ENCODE assay signal across 1 cellular context in genomic region chr17:57892820-57893595, GRCh38.
TF ChIP-seq lines count a peak whose summit lies in the region.

No MANE protein-coding gene starts in this region.

TF ChIP-seq in HepG2, 621 proteins besides CTCF, POLR2A, EP300 and RAD21 (continued from another document and continues in another):
- 0 out of 2 replicates have a peak, but pooled peaks have one; percentile 12 for TF ChIP-seq KDM3A (CRISPR knock-in tag; IDR thresholded peaks at IDR 0.05; ENCODE audit: low read depth)
- TF ChIP-seq AHDC1 (CRISPR knock-in tag; IDR thresholded peaks at IDR 0.05; ENCODE audit: borderline replicate concordance): peak; percentile 49; the same call in 1 of the 2 replicates
- TF ChIP-seq PAWR (CRISPR knock-in tag; IDR thresholded peaks at IDR 0.05; ENCODE audit: borderline replicate concordance): peak; percentile 82; the same call in 1 of the 2 replicates
- 0 out of 2 replicates have a peak, but pooled peaks have one; percentile 53 for TF ChIP-seq SIN3A (IDR thresholded peaks at IDR 0.05; ENCODE audit: borderline replicate concordance, low read depth, low read length)
- peak; percentile 41; the same call in 1 of the 2 replicates for TF ChIP-seq SIX4 (CRISPR knock-in tag; IDR thresholded peaks at IDR 0.05)
- peak; percentile 54 for TF ChIP-seq TAF1 (CRISPR knock-in tag; IDR thresholded peaks at IDR 0.05)
- TF ChIP-seq ZNF879 (CRISPR knock-in tag; IDR thresholded peaks at IDR 0.05): no peak
- no peak; the same call in 1 of the 2 replicates for TF ChIP-seq ZNF430 (CRISPR knock-in tag; IDR thresholded peaks at IDR 0.05)
- no peak for TF ChIP-seq GLMP (CRISPR knock-in tag; IDR thresholded peaks at IDR 0.05; ENCODE audit: borderline replicate concordance)
- peak; percentile 78; the same call in 1 of the 2 replicates for TF ChIP-seq ZFP91 (CRISPR knock-in tag; IDR thresholded peaks at IDR 0.05; ENCODE audit: borderline replicate concordance)
- TF ChIP-seq ZNF3 (CRISPR knock-in tag; IDR thresholded peaks at IDR 0.05): no peak
- TF ChIP-seq, protein P1, sequence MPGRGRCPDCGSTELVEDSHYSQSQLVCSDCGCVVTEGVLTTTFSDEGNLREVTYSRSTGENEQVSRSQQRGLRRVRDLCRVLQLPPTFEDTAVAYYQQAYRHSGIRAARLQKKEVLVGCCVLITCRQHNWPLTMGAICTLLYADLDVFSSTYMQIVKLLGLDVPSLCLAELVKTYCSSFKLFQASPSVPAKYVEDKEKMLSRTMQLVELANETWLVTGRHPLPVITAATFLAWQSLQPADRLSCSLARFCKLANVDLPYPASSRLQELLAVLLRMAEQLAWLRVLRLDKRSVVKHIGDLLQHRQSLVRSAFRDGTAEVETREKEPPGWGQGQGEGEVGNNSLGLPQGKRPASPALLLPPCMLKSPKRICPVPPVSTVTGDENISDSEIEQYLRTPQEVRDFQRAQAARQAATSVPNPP (CRISPR knock-in tag; IDR thresholded peaks at IDR 0.05): peak; percentile 5; the same call in 1 of the 2 replicates
- TF ChIP-seq ZNF772 (CRISPR knock-in tag; IDR thresholded peaks at IDR 0.05): 0 out of 2 replicates have a peak, but pooled peaks have one; percentile 13
- peak; percentile 61; the same call in 1 of the 2 replicates for TF ChIP-seq ZNF788 (CRISPR knock-in tag; IDR thresholded peaks at IDR 0.05; ENCODE audit: borderline replicate concordance)
- TF ChIP-seq HNF4A (CRISPR knock-in tag; IDR thresholded peaks at IDR 0.05): peak; percentile 53
- peak; percentile 90 for TF ChIP-seq ZNF292 (CRISPR knock-in tag; IDR thresholded peaks at IDR 0.05; ENCODE audit: borderline replicate concordance, low read depth)
- TF ChIP-seq ZNF709 (CRISPR knock-in tag; IDR thresholded peaks at IDR 0.05): no peak
- TF ChIP-seq, protein P2, sequence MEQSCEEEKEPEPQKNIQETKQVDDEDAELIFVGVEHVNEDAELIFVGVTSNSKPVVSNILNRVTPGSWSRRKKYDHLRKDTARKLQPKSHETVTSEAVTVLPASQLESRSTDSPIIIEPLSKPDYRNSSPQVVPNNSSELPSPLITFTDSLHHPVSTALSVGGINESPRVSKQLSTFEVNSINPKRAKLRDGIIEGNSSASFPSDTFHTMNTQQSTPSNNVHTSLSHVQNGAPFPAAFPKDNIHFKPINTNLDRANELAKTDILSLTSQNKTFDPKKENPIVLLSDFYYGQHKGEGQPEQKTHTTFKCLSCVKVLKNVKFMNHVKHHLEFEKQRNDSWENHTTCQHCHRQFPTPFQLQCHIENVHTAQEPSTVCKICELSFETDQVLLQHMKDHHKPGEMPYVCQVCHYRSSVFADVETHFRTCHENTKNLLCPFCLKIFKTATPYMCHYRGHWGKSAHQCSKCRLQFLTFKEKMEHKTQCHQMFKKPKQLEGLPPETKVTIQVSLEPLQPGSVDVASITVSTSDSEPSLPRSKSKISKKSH (CRISPR knock-in tag; IDR thresholded peaks at IDR 0.05; ENCODE audit: borderline replicate concordance): peak; percentile 87
- no peak for TF ChIP-seq NFKBIZ (CRISPR knock-in tag; IDR thresholded peaks at IDR 0.05)
- TF ChIP-seq ZNF644 (CRISPR knock-in tag; IDR thresholded peaks at IDR 0.05; ENCODE audit: low read depth): peak; percentile 94
- TF ChIP-seq, protein P3, sequence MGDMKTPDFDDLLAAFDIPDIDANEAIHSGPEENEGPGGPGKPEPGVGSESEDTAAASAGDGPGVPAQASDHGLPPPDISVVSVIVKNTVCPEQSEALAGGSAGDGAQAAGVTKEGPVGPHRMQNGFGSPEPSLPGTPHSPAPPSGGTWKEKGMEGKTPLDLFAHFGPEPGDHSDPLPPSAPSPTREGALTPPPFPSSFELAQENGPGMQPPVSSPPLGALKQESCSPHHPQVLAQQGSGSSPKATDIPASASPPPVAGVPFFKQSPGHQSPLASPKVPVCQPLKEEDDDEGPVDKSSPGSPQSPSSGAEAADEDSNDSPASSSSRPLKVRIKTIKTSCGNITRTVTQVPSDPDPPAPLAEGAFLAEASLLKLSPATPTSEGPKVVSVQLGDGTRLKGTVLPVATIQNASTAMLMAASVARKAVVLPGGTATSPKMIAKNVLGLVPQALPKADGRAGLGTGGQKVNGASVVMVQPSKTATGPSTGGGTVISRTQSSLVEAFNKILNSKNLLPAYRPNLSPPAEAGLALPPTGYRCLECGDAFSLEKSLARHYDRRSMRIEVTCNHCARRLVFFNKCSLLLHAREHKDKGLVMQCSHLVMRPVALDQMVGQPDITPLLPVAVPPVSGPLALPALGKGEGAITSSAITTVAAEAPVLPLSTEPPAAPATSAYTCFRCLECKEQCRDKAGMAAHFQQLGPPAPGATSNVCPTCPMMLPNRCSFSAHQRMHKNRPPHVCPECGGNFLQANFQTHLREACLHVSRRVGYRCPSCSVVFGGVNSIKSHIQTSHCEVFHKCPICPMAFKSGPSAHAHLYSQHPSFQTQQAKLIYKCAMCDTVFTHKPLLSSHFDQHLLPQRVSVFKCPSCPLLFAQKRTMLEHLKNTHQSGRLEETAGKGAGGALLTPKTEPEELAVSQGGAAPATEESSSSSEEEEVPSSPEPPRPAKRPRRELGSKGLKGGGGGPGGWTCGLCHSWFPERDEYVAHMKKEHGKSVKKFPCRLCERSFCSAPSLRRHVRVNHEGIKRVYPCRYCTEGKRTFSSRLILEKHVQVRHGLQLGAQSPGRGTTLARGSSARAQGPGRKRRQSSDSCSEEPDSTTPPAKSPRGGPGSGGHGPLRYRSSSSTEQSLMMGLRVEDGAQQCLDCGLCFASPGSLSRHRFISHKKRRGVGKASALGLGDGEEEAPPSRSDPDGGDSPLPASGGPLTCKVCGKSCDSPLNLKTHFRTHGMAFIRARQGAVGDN (CRISPR knock-in tag; IDR thresholded peaks at IDR 0.05): peak; percentile 89
- TF ChIP-seq, protein P4, sequence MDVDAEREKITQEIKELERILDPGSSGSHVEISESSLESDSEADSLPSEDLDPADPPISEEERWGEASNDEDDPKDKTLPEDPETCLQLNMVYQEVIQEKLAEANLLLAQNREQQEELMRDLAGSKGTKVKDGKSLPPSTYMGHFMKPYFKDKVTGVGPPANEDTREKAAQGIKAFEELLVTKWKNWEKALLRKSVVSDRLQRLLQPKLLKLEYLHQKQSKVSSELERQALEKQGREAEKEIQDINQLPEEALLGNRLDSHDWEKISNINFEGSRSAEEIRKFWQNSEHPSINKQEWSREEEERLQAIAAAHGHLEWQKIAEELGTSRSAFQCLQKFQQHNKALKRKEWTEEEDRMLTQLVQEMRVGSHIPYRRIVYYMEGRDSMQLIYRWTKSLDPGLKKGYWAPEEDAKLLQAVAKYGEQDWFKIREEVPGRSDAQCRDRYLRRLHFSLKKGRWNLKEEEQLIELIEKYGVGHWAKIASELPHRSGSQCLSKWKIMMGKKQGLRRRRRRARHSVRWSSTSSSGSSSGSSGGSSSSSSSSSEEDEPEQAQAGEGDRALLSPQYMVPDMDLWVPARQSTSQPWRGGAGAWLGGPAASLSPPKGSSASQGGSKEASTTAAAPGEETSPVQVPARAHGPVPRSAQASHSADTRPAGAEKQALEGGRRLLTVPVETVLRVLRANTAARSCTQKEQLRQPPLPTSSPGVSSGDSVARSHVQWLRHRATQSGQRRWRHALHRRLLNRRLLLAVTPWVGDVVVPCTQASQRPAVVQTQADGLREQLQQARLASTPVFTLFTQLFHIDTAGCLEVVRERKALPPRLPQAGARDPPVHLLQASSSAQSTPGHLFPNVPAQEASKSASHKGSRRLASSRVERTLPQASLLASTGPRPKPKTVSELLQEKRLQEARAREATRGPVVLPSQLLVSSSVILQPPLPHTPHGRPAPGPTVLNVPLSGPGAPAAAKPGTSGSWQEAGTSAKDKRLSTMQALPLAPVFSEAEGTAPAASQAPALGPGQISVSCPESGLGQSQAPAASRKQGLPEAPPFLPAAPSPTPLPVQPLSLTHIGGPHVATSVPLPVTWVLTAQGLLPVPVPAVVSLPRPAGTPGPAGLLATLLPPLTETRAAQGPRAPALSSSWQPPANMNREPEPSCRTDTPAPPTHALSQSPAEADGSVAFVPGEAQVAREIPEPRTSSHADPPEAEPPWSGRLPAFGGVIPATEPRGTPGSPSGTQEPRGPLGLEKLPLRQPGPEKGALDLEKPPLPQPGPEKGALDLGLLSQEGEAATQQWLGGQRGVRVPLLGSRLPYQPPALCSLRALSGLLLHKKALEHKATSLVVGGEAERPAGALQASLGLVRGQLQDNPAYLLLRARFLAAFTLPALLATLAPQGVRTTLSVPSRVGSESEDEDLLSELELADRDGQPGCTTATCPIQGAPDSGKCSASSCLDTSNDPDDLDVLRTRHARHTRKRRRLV (CRISPR knock-in tag; IDR thresholded peaks at IDR 0.05): 0 out of 2 replicates have a peak, but pooled peaks have one; percentile 23
- TF ChIP-seq, protein P5, sequence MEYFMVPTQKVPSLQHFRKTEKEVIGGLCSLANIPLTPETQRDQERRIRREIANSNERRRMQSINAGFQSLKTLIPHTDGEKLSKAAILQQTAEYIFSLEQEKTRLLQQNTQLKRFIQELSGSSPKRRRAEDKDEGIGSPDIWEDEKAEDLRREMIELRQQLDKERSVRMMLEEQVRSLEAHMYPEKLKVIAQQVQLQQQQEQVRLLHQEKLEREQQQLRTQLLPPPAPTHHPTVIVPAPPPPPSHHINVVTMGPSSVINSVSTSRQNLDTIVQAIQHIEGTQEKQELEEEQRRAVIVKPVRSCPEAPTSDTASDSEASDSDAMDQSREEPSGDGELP (IDR thresholded peaks at IDR 0.05; ENCODE audit: borderline replicate concordance, low read depth): peak; percentile 49; the same call in 1 of the 2 replicates
- no peak for TF ChIP-seq SP5 (CRISPR knock-in tag; IDR thresholded peaks at IDR 0.05; ENCODE audit: borderline replicate concordance, low read depth)
- TF ChIP-seq, protein P6, sequence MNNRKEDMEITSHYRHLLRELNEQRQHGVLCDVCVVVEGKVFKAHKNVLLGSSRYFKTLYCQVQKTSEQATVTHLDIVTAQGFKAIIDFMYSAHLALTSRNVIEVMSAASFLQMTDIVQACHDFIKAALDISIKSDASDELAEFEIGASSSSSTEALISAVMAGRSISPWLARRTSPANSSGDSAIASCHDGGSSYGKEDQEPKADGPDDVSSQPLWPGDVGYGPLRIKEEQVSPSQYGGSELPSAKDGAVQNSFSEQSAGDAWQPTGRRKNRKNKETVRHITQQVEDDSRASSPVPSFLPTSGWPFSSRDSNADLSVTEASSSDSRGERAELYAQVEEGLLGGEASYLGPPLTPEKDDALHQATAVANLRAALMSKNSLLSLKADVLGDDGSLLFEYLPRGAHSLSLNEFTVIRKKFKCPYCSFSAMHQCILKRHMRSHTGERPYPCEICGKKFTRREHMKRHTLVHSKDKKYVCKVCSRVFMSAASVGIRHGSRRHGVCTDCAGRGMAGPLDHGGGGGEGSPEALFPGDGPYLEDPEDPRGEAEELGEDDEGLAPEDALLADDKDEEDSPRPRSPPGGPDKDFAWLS (CRISPR knock-in tag; IDR thresholded peaks at IDR 0.05; ENCODE audit: borderline replicate concordance): 0 out of 2 replicates have a peak, but pooled peaks have one; percentile 35
- TF ChIP-seq NR2F6 (IDR thresholded peaks at IDR 0.05): no peak
- peak; percentile 77 for TF ChIP-seq NR2F6 (CRISPR knock-in tag; IDR thresholded peaks at IDR 0.05)
- peak; percentile 31 for TF ChIP-seq TEAD3 (CRISPR knock-in tag; optimal IDR thresholded peaks at IDR 0.05; ENCODE audit: borderline replicate concordance)
